Comparison of ENCODE assay signal across 24 cellular contexts in the genomic region with DNA sequence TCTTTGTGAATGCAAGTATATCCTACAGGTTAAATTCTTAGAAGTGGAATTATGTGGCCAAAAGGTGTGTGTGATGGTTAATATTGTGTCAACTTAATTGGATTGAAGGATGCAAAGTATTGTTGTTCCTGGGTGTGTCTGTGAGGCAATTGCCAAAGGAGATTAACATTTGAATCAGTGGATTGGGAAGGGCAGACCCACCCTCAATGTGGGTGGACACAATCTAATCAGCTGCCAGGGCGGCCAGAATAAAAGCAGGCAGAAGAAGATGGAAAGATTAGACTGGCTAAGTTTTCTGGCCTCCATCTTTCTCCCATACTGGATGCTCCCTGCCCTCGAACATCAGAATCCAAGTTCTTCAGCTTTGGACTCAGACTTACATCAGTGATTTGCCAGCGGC.
DNase-seq lines count a peak whose midpoint lies in the region; ATAC-seq and TF ChIP-seq lines count a peak whose summit lies in the region.
"Had no signal": no experiment of that assay in that cellular context is flagged by ENCODE, and none has a peak within 500 bp of the region (broad histone marks: within the 10 kb centered on the region; RNA-seq: fewer than 3 reads in every experiment).

No MANE protein-coding gene starts in this region.

- H3K9me3 ChIP-seq in NT2/D1 (ENCODE audit: insufficient read depth, low read length), result no peaks in the 10 kb centered on the region
- H3K9me3 ChIP-seq: A549; BLaER1 treated with 17β-estradiol and CSF1 and Interleukin-3, amounts not matched to agents 10 nM and 100 nM had no signal

- H3K9ac ChIP-seq in NT2/D1 (ENCODE audit: insufficient read length, low read depth), result no peak overlapping the region
- H3K9ac ChIP-seq: BLaER1 treated with 17β-estradiol and CSF1 and Interleukin-3, amounts not matched to agents 10 nM and 100 nM had no signal

- H3K79me2 ChIP-seq in GM23338 (replicated peaks; ENCODE audit: insufficient read depth), result no peaks in the 10 kb centered on the region

- ATAC-seq in GM23338, result no peak
- ATAC-seq: A549 had no signal

- H3K27ac ChIP-seq in GM23338 (ENCODE audit: low read depth), result no peak overlapping the region
- H3K27ac ChIP-seq: 22Rv1; A549; BLaER1 treated with 17β-estradiol and CSF1 and Interleukin-3, amounts not matched to agents 10 nM and 100 nM had no signal

- no peak overlapping the region for H3K4me3 Mint-ChIP-seq in GM23338
- H3K4me3 Mint-ChIP-seq: B cell; CD14-positive monocyte; CD4-positive, alpha-beta memory T cell; CD4-positive, CD25-positive, alpha-beta regulatory T cell; CD8-positive, alpha-beta memory T cell had no signal

- H3K9me3 Mint-ChIP-seq in GM23338, result no peaks in the 10 kb centered on the region

- H3K4me1 Mint-ChIP-seq in GM23338, result peaks cover 20% of the 10 kb centered on the region
- H3K4me1 Mint-ChIP-seq: B cell; CD14-positive monocyte; CD4-positive, alpha-beta memory T cell; CD4-positive, CD25-positive, alpha-beta regulatory T cell; CD8-positive, alpha-beta memory T cell had no signal

- no peak overlapping the region for H3K27ac Mint-ChIP-seq in GM23338
- H3K27ac Mint-ChIP-seq: B cell; CD14-positive monocyte; CD4-positive, alpha-beta memory T cell; CD4-positive, CD25-positive, alpha-beta regulatory T cell; CD8-positive, alpha-beta memory T cell had no signal

- H3K4me2 ChIP-seq in GM23338, result no peak overlapping the region
- H3K4me2 ChIP-seq: A549; BLaER1 treated with 17β-estradiol and CSF1 and Interleukin-3, amounts not matched to agents 10 nM and 100 nM had no signal

- no peaks in the 10 kb centered on the region for H3K9me2 ChIP-seq in GM23338 (ENCODE audit: insufficient read depth)

- H3K36me3 Mint-ChIP-seq in GM23338 (ENCODE audit: low read depth), result no peaks in the 10 kb centered on the region
- H3K36me3 Mint-ChIP-seq: CD14-positive monocyte; CD4-positive, alpha-beta memory T cell; CD8-positive, alpha-beta memory T cell had no signal

- peaks cover 2% of the 10 kb centered on the region for H3K27me3 Mint-ChIP-seq in GM23338 (ENCODE audit: insufficient read depth, low read depth, poor library complexity)
- H3K27me3 Mint-ChIP-seq: B cell; CD4-positive, alpha-beta memory T cell; CD4-positive, CD25-positive, alpha-beta regulatory T cell had no signal

- no peak for TF ChIP-seq CTCF in GM23338 (conservative IDR thresholded peaks at IDR 0.05; ENCODE audit: low read depth in 2 of 2)

- DNase-seq in GM23338 (ENCODE audit: low spot score) (no peak), NCI-H82 (lab: John Stamatoyannopoulos, UW) (peak; percentile 66), NT2/D1 (ENCODE audit: low read depth, low spot score) (peak; percentile 6), glomerular visceral epithelial cell (ENCODE audit: extremely low spot score) (no peak), activated gamma-delta T cell treated with Interleukin-2 at 50 U/mL for 16 hours (no peak), C1 segment of cervical spinal cord (lab: John Stamatoyannopoulos, UW) (no peak)
- DNase-seq: AML-193; CD4-positive, alpha-beta memory T cell; CD4-positive, CD25-positive, alpha-beta regulatory T cell; CD8-positive, alpha-beta memory T cell; COR-L47; DMS 273 treated with DMSO at 0.1 percent for 48 hours; DMS153; DMS53; DMS79; DND-41; EL; GDM1 had no signal

- H2AFZ ChIP-seq in GM23338, result peak overlapping the region; percentile 74; the same call in 1 of the 2 replicates

- H3K4me3 ChIP-seq in GM23338 (no peak overlapping the region), NT2/D1 (ENCODE audit: insufficient read length, low read depth) (no peak overlapping the region)
- H3K4me3 ChIP-seq: A549; BLaER1 treated with 17β-estradiol and CSF1 and Interleukin-3, amounts not matched to agents 10 nM and 100 nM; GM12878 had no signal

- H3K27me3 ChIP-seq in GM23338 (ENCODE audit: insufficient read depth) (no peaks in the 10 kb centered on the region), NT2/D1 (ENCODE audit: insufficient read depth, insufficient read length) (no peaks in the 10 kb centered on the region)
- H3K27me3 ChIP-seq: BLaER1 treated with 17β-estradiol and CSF1 and Interleukin-3, amounts not matched to agents 10 nM and 100 nM had no signal

- H3K36me3 ChIP-seq in GM23338 (ENCODE audit: insufficient read depth) (no peaks in the 10 kb centered on the region), NT2/D1 (ENCODE audit: insufficient read depth, insufficient read length, low read length) (no peaks in the 10 kb centered on the region)
- H3K36me3 ChIP-seq: BLaER1 treated with 17β-estradiol and CSF1 and Interleukin-3, amounts not matched to agents 10 nM and 100 nM had no signal

- no peaks in the 10 kb centered on the region for H3F3A ChIP-seq in GM23338 (replicated peaks; ENCODE audit: low read depth)

- H4K20me1 ChIP-seq in GM23338 (replicated peaks; ENCODE audit: insufficient read depth), result no peaks in the 10 kb centered on the region
- H4K20me1 ChIP-seq: BLaER1 treated with 17β-estradiol and CSF1 and Interleukin-3, amounts not matched to agents 10 nM and 100 nM had no signal

- H3K4me1 ChIP-seq in GM23338 (ENCODE audit: insufficient read depth) (peaks cover 15% of the 10 kb centered on the region), NT2/D1 (ENCODE audit: insufficient read depth, insufficient read length) (no peaks in the 10 kb centered on the region)
- H3K4me1 ChIP-seq: A549; BLaER1 treated with 17β-estradiol and CSF1 and Interleukin-3, amounts not matched to agents 10 nM and 100 nM had no signal

TF ChIP-seq in GM23338, 12 proteins besides CTCF, POLR2A, EP300 and RAD21 (continues in another document):
- TF ChIP-seq, protein P1, sequence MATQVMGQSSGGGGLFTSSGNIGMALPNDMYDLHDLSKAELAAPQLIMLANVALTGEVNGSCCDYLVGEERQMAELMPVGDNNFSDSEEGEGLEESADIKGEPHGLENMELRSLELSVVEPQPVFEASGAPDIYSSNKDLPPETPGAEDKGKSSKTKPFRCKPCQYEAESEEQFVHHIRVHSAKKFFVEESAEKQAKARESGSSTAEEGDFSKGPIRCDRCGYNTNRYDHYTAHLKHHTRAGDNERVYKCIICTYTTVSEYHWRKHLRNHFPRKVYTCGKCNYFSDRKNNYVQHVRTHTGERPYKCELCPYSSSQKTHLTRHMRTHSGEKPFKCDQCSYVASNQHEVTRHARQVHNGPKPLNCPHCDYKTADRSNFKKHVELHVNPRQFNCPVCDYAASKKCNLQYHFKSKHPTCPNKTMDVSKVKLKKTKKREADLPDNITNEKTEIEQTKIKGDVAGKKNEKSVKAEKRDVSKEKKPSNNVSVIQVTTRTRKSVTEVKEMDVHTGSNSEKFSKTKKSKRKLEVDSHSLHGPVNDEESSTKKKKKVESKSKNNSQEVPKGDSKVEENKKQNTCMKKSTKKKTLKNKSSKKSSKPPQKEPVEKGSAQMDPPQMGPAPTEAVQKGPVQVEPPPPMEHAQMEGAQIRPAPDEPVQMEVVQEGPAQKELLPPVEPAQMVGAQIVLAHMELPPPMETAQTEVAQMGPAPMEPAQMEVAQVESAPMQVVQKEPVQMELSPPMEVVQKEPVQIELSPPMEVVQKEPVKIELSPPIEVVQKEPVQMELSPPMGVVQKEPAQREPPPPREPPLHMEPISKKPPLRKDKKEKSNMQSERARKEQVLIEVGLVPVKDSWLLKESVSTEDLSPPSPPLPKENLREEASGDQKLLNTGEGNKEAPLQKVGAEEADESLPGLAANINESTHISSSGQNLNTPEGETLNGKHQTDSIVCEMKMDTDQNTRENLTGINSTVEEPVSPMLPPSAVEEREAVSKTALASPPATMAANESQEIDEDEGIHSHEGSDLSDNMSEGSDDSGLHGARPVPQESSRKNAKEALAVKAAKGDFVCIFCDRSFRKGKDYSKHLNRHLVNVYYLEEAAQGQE (IDR thresholded peaks at IDR 0.05; ENCODE audit: unreplicated experiment), result no peak
- TF ChIP-seq ZNF331 (CRISPR knock-in tag; IDR thresholded peaks at IDR 0.05; ENCODE audit: low read depth) (no peak), CREB1 (CRISPR knock-in tag; IDR thresholded peaks at IDR 0.05; ENCODE audit: low read depth) (no peak), STAT1 (IDR thresholded peaks at IDR 0.05; ENCODE audit: unreplicated experiment) (no peak), POLR2AphosphoS5 (IDR thresholded peaks at IDR 0.05; ENCODE audit: low read depth) (no peak), JUNB (IDR thresholded peaks at IDR 0.05; ENCODE audit: unreplicated experiment) (no peak), EZH2phosphoT487 (IDR thresholded peaks at IDR 0.05; ENCODE audit: unreplicated experiment) (no peak), NANOG (IDR thresholded peaks at IDR 0.05; ENCODE audit: borderline replicate concordance) (no peak)
- TF ChIP-seq, protein P2, sequence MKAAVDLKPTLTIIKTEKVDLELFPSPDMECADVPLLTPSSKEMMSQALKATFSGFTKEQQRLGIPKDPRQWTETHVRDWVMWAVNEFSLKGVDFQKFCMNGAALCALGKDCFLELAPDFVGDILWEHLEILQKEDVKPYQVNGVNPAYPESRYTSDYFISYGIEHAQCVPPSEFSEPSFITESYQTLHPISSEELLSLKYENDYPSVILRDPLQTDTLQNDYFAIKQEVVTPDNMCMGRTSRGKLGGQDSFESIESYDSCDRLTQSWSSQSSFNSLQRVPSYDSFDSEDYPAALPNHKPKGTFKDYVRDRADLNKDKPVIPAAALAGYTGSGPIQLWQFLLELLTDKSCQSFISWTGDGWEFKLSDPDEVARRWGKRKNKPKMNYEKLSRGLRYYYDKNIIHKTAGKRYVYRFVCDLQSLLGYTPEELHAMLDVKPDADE (IDR thresholded peaks at IDR 0.05), result no peak

Comparison
In these comparisons a context has a peak if more than half of its experiments do, and no peak if none do; other contexts are left out.
1. DNase-seq: peak in NCI-H82 (single experiment) and NT2/D1 (single experiment); none in GM23338 (single experiment), glomerular visceral epithelial cell (single experiment), activated gamma-delta T cell treated with Interleukin-2 at 50 U/mL for 16 hours (single experiment) and C1 segment of cervical spinal cord (0 of 14).